21 cellular contexts compared by ENCODE assay signal in genomic region chr7:115005241-115005640, GRCh38.
DNase-seq lines count a peak whose midpoint lies in the region; ATAC-seq, FAIRE-seq and TF ChIP-seq lines count a peak whose summit lies in the region.
"Had no signal": no experiment of that assay in that cellular context is flagged by ENCODE, and none has a peak within 500 bp of the region (broad histone marks: within the 10 kb centered on the region; RNA-seq: fewer than 3 reads in every experiment).

No MANE protein-coding gene starts in this region.

- peaks cover 17% of the 10 kb centered on the region for H3K79me2 ChIP-seq in DND-41 (ENCODE audit: insufficient read depth, low read length)

- ATAC-seq in DND-41 (ENCODE audit: insufficient read depth, low read depth) (no peak), GM18519 (IDR thresholded peaks at IDR 0.05; ENCODE audit: low FRiP score, unreplicated experiment) (no peak)

- H3K27me3 ChIP-seq in DND-41 (ENCODE audit: insufficient read depth, low read length, poor library complexity), result no peaks in the 10 kb centered on the region
- H3K27me3 ChIP-seq: SJSA1 had no signal

- H3K27ac ChIP-seq in DND-41 (ENCODE audit: low read length), result 0 out of 2 replicates have a peak overlapping the region, but pooled peaks have one; percentile 1
- H3K27ac ChIP-seq: SJSA1, skin epidermis had no signal

- no peak for FAIRE-seq in GM12892 (lab: Jason Lieb, UNC)

- H3K9ac ChIP-seq in DND-41 (ENCODE audit: low read depth, low read length), result no peak overlapping the region

- TF ChIP-seq POLR2A in GM12892 (IDR thresholded peaks at IDR 0.05; ENCODE audit: low read depth, low read length), result no peak

- TF ChIP-seq CTCF in DND-41 (IDR thresholded peaks at IDR 0.05; ENCODE audit: borderline replicate concordance, extremely low read depth, low read length, poor library complexity, severe bottlenecking), result no peak

- no peaks in the 10 kb centered on the region for H3K9me3 ChIP-seq in DND-41 (ENCODE audit: insufficient read depth, low read length, severe bottlenecking)
- H3K9me3 ChIP-seq: HAP-1, SJSA1 had no signal

- DNase-seq in NCI-H2107 treated with DMSO at 0.1 percent for 48 hours (lab: John Stamatoyannopoulos, UW; ENCODE audit: unreplicated experiment), result peak; percentile 3
- no peak for DNase-seq in NCI-H2107 (lab: John Stamatoyannopoulos, UW)
- no peak for DNase-seq in DND-41
- peak; percentile 86 for DNase-seq in NCI-H69 (lab: John Stamatoyannopoulos, UW)
- DNase-seq in myocyte (ENCODE audit: low read depth), result peak; percentile 57
- DNase-seq in GM12892 (ENCODE audit: insufficient read length), result no peak
- DNase-seq in NCI-H774 (lab: John Stamatoyannopoulos, UW), result no peak
- DNase-seq: 8988T; activated CD4-positive, alpha-beta T cell treated with anti-CD3 and anti-CD28 coated beads for 1 hour; activated naive CD8-positive, alpha-beta T cell treated with anti-CD3 and anti-CD28 coated beads, Interleukin-2, amount 10 ng/mL, durations not matched to agents 7 days and 5 days; cerebellar nuclear complex; head of caudate nucleus; Karpas-422; NCI-H1694 treated with DMSO at 0.1 percent for 48 hours; occipital lobe; stimulated activated CD4-positive, alpha-beta T cell treated with anti-CD3 and anti-CD28 coated beads, Interleukin-1b, Interleukin-23, amount 100 ng/mL, for 48 hours; T-helper 1 cell had no signal

- peaks cover 15% of the 10 kb centered on the region; the same call in 1 of the 2 replicates for H3K36me3 ChIP-seq in DND-41 (ENCODE audit: insufficient read depth, low read length)
- H3K36me3 ChIP-seq: HAP-1 had no signal

- H3K4me2 ChIP-seq in DND-41 (ENCODE audit: insufficient read depth, low read length), result no peak overlapping the region

- no peak overlapping the region for H3K4me3 ChIP-seq in DND-41 (ENCODE audit: low read depth in 1 of 2, low read length in 2 of 2)
- H3K4me3 ChIP-seq: HAP-1, SJSA1, skin epidermis had no signal

- no peaks in the 10 kb centered on the region for H4K20me1 ChIP-seq in DND-41 (ENCODE audit: insufficient read depth, low read length)

- H3K4me1 ChIP-seq in DND-41 (ENCODE audit: insufficient read depth, low read length), result peaks cover 57% of the 10 kb centered on the region
- H3K4me1 ChIP-seq: HAP-1 had no signal

- H2AFZ ChIP-seq in DND-41 (ENCODE audit: low read depth, low read length), result no peak overlapping the region

Comparison
In these comparisons a context has a peak if more than half of its experiments do, and no peak if none do; other contexts are left out.
1. DNase-seq: peak in NCI-H2107 treated with DMSO at 0.1 percent for 48 hours (single experiment), NCI-H69 (single experiment) and myocyte (single experiment); none in NCI-H2107 (single experiment), DND-41 (single experiment), GM12892 (single experiment) and NCI-H774 (single experiment).